1 cellular context compared by ENCODE assay signal in genomic region chr17:27443491-27443890, GRCh38.
TF ChIP-seq lines count a peak whose summit lies in the region.

No MANE protein-coding gene starts in this region.

TF ChIP-seq in IMR-90, 13 proteins besides CTCF, POLR2A, EP300 and RAD21:
- TF ChIP-seq ELK1 (IDR thresholded peaks at IDR 0.05; ENCODE audit: borderline replicate concordance, low read depth, low read length) (no peak), MXI1 (IDR thresholded peaks at IDR 0.05; ENCODE audit: borderline replicate concordance, low read depth, low read length) (no peak), CEBPB (IDR thresholded peaks at IDR 0.05; ENCODE audit: low read depth, low read length) (no peak), RFX5 (IDR thresholded peaks at IDR 0.05; ENCODE audit: low read depth, low read length) (no peak), BHLHE40 (IDR thresholded peaks at IDR 0.05; ENCODE audit: low read depth, low read length) (no peak), MAZ (IDR thresholded peaks at IDR 0.05; ENCODE audit: borderline replicate concordance, low read depth, low read length) (no peak), RCOR1 (IDR thresholded peaks at IDR 0.05; ENCODE audit: insufficient replicate concordance, low read length) (no peak), CHD1 (IDR thresholded peaks at IDR 0.05; ENCODE audit: low read depth, low read length) (no peak), USF2 (IDR thresholded peaks at IDR 0.05; ENCODE audit: low read depth, low read length) (no peak), NFE2L2 (IDR thresholded peaks at IDR 0.05; ENCODE audit: low read depth, low read length) (no peak), SMC3 (IDR thresholded peaks at IDR 0.05; ENCODE audit: low read depth, low read length) (no peak), MAFK (IDR thresholded peaks at IDR 0.05; ENCODE audit: low read depth, low read length) (no peak), FOS (IDR thresholded peaks at IDR 0.05; ENCODE audit: low read depth, low read length) (no peak)
TF ChIP-seq in IMR-90: peak in this region for 0.
